Comparison of ENCODE assay signal across 8 cellular contexts in genomic region chr2:172253190-172254052, GRCh38.
DNase-seq lines count a peak whose midpoint lies in the region; ATAC-seq and TF ChIP-seq lines count a peak whose summit lies in the region.

No MANE protein-coding gene starts in this region.

- DNase-seq in AG20443 (ENCODE audit: low spot score) (peak; percentile 94), progenitor cell of endocrine pancreas (ENCODE audit: low spot score, unreplicated experiment) (no peak), caudate nucleus (lab: John Stamatoyannopoulos, UW) (no peak), midbrain (lab: John Stamatoyannopoulos, UW) (no peak), OCI-LY7 (ENCODE audit: low spot score) (no peak)
- peak; percentile 80 for DNase-seq in activated CD8-positive, alpha-beta T cell treated with anti-CD3 and anti-CD28 coated beads, Interleukin-2, amount 10 ng/mL, durations not matched to agents 7 days and 5 days

- peak; percentile 90 for ATAC-seq in activated CD8-positive, alpha-beta T cell treated with anti-CD3 and anti-CD28 coated beads, Interleukin-2, amount 10 ng/mL, durations not matched to agents 7 days and 5 days
- peak; percentile 99 for ATAC-seq in esophagus mucosa

- no peaks in the 10 kb centered on the region for H3K36me3 Mint-ChIP-seq in activated CD8-positive, alpha-beta T cell treated with anti-CD3 and anti-CD28 coated beads, Interleukin-2, amount 10 ng/mL, durations not matched to agents 7 days and 5 days (ENCODE audit: low read depth)
- no peaks in the 10 kb centered on the region for H3K36me3 Mint-ChIP-seq in progenitor cell of endocrine pancreas (ENCODE audit: insufficient read depth)

- peaks cover 46% of the 10 kb centered on the region for H3K4me1 Mint-ChIP-seq in activated CD8-positive, alpha-beta T cell treated with anti-CD3 and anti-CD28 coated beads, Interleukin-2, amount 10 ng/mL, durations not matched to agents 7 days and 5 days (ENCODE audit: low read depth)
- H3K4me1 Mint-ChIP-seq in progenitor cell of endocrine pancreas (ENCODE audit: low read depth) = no peaks in the 10 kb centered on the region

- H3K36me3 ChIP-seq in OCI-LY7 (ENCODE audit: insufficient read depth, low read length) = no peaks in the 10 kb centered on the region

- no peak overlapping the region for H3K27ac ChIP-seq in caudate nucleus (ENCODE audit: low read depth, low read length)
- no peak overlapping the region for H3K27ac ChIP-seq in OCI-LY7 (ENCODE audit: low read depth, low read length, poor library complexity, severe bottlenecking)

- H3K4me2 ChIP-seq in OCI-LY7 (ENCODE audit: low read length) = no peak overlapping the region

- H3K9me2 ChIP-seq in OCI-LY7 (ENCODE audit: insufficient read depth, low read length) = no peaks in the 10 kb centered on the region

- 0 out of 2 replicates have a peak, but pooled peaks have one; percentile 2 for TF ChIP-seq RAD21 in Ishikawa (IDR thresholded peaks at IDR 0.05; ENCODE audit: low read depth)

- POLR2A ChIA-PET in activated CD8-positive, alpha-beta T cell treated with anti-CD3 and anti-CD28 coated beads, Interleukin-2, amount 10 ng/mL, durations not matched to agents 7 days and 5 days (lab: Charles Lee) = no interaction called here
- POLR2A ChIA-PET in OCI-LY7 (lab: Charles Lee) = no interaction called here

- H3K4me3 ChIP-seq in OCI-LY7 (ENCODE audit: low read depth, low read length, poor library complexity, severe bottlenecking) = no peak overlapping the region

- no peaks in the 10 kb centered on the region for H3K9me3 Mint-ChIP-seq in activated CD8-positive, alpha-beta T cell treated with anti-CD3 and anti-CD28 coated beads, Interleukin-2, amount 10 ng/mL, durations not matched to agents 7 days and 5 days (ENCODE audit: insufficient read depth)
- no peaks in the 10 kb centered on the region for H3K9me3 Mint-ChIP-seq in progenitor cell of endocrine pancreas (ENCODE audit: low read depth)

- H2AFZ ChIP-seq in OCI-LY7 (ENCODE audit: low read length) = no peak overlapping the region

- CTCF ChIA-PET in activated CD8-positive, alpha-beta T cell treated with anti-CD3 and anti-CD28 coated beads, Interleukin-2, amount 10 ng/mL, durations not matched to agents 7 days and 5 days (lab: Charles Lee) = interaction anchor here (0.9 to 2.5 kb wide), 3 partner anchors 8 to 212 kb away, joined by 3 to 21 read pairs (median 4); no protein-coding TSS in a partner anchor
- CTCF ChIA-PET in OCI-LY7 (lab: Charles Lee; ENCODE audit: unreplicated experiment) = no interaction called here

- no peaks in the 10 kb centered on the region for H4K20me1 ChIP-seq in OCI-LY7 (ENCODE audit: insufficient read depth, low read length)

- no peaks in the 10 kb centered on the region for H3K9me3 ChIP-seq in OCI-LY7 (ENCODE audit: low read length)

- H3K79me2 ChIP-seq in OCI-LY7 (ENCODE audit: insufficient read depth, low read depth, low read length) = no peaks in the 10 kb centered on the region

- intact Hi-C loops in OCI-LY7 (cut with micrococcal nuclease; ENCODE audit: unreplicated experiment) = no loop called here

- H3K27me3 Mint-ChIP-seq in activated CD8-positive, alpha-beta T cell treated with anti-CD3 and anti-CD28 coated beads, Interleukin-2, amount 10 ng/mL, durations not matched to agents 7 days and 5 days (ENCODE audit: low read depth) = peaks cover 5% of the 10 kb centered on the region
- peaks cover 3% of the 10 kb centered on the region for H3K27me3 Mint-ChIP-seq in progenitor cell of endocrine pancreas

- peak; percentile 73; the same call in 1 of the 2 replicates for TF ChIP-seq EP300 in Ishikawa (IDR thresholded peaks at IDR 0.05; ENCODE audit: borderline replicate concordance)

- BruUV-seq in OCI-LY7 (replicated peaks; lab: Mats Ljungman, UMichigan) = no TSS peak

- no peaks in the 10 kb centered on the region for H3K4me1 ChIP-seq in OCI-LY7 (ENCODE audit: insufficient read depth, low read length, poor library complexity, severe bottlenecking)

- TF ChIP-seq CTCF in progenitor cell of endocrine pancreas (IDR thresholded peaks at IDR 0.05; ENCODE audit: unreplicated experiment) = no peak
- TF ChIP-seq CTCF in OCI-LY7 (conservative IDR thresholded peaks at IDR 0.05; ENCODE audit: low read length) = no peak

- H3K4me3 Mint-ChIP-seq in activated CD8-positive, alpha-beta T cell treated with anti-CD3 and anti-CD28 coated beads, Interleukin-2, amount 10 ng/mL, durations not matched to agents 7 days and 5 days = no peak overlapping the region
- no peak overlapping the region for H3K4me3 Mint-ChIP-seq in progenitor cell of endocrine pancreas (ENCODE audit: low read depth)

- peak overlapping the region; percentile 81 for H3K27ac Mint-ChIP-seq in activated CD8-positive, alpha-beta T cell treated with anti-CD3 and anti-CD28 coated beads, Interleukin-2, amount 10 ng/mL, durations not matched to agents 7 days and 5 days
- peak overlapping the region; percentile 69 for H3K27ac Mint-ChIP-seq in progenitor cell of endocrine pancreas

TF ChIP-seq in Ishikawa, 13 proteins besides CTCF, POLR2A, EP300 and RAD21:
- TF ChIP-seq REST (IDR thresholded peaks at IDR 0.05; ENCODE audit: low read depth) (no peak), NFIC (IDR thresholded peaks at IDR 0.05) (peak; percentile 57; the same call in 1 of the 2 replicates), USF1 (IDR thresholded peaks at IDR 0.05) (no peak), CREB1 (IDR thresholded peaks at IDR 0.05; ENCODE audit: low read depth) (no peak), FOXM1 (IDR thresholded peaks at IDR 0.05; ENCODE audit: borderline replicate concordance, low read depth) (peak; percentile 42; the same call in 1 of the 2 replicates), YY1 (IDR thresholded peaks at IDR 0.05; ENCODE audit: low read depth) (peak; percentile 60; the same call in 1 of the 2 replicates), TAF1 (IDR thresholded peaks at IDR 0.05; ENCODE audit: low read depth) (no peak), TCF12 (IDR thresholded peaks at IDR 0.05; ENCODE audit: low read depth) (peak; percentile 74), ZBTB7A (IDR thresholded peaks at IDR 0.05; ENCODE audit: low read depth) (no peak), TEAD4 (IDR thresholded peaks at IDR 0.05) (peak; percentile 56; the same call in 1 of the 2 replicates)

Comparison
In these comparisons a context has a peak if more than half of its experiments do, and no peak if none do; other contexts are left out.
1. DNase-seq: peak in AG20443 (single experiment) and activated CD8-positive, alpha-beta T cell treated with anti-CD3 and anti-CD28 coated beads, Interleukin-2, amount 10 ng/mL, durations not matched to agents 7 days and 5 days (single experiment); none in progenitor cell of endocrine pancreas (single experiment), caudate nucleus (0 of 61), midbrain (single experiment) and OCI-LY7 (single experiment).